3 cellular contexts compared by ENCODE assay signal in genomic region chrX:460823-461640, GRCh38.
TF ChIP-seq lines count a peak whose summit lies in the region.

No MANE protein-coding gene starts in this region.

TF ChIP-seq in IMR-90, 13 proteins besides CTCF, POLR2A, EP300 and RAD21:
- no peak for TF ChIP-seq SMC3 (IDR thresholded peaks at IDR 0.05; ENCODE audit: low read depth, low read length)
- no peak for TF ChIP-seq RCOR1 (IDR thresholded peaks at IDR 0.05; ENCODE audit: insufficient replicate concordance, low read length)
- TF ChIP-seq CEBPB (IDR thresholded peaks at IDR 0.05; ENCODE audit: low read depth, low read length) = no peak
- no peak for TF ChIP-seq NFE2L2 (IDR thresholded peaks at IDR 0.05; ENCODE audit: low read depth, low read length)

TF ChIP-seq in H1, 55 proteins besides CTCF, POLR2A, EP300 and RAD21:
- no peak for TF ChIP-seq BCL11A (IDR thresholded peaks at IDR 0.05; ENCODE audit: low read depth in 2 of 2, low read length in 2 of 2)
- no peak for TF ChIP-seq SUZ12 (IDR thresholded peaks at IDR 0.05; ENCODE audit: low read length)
- TF ChIP-seq TAF1 (IDR thresholded peaks at IDR 0.05; ENCODE audit: low read depth, low read length) = no peak
- TF ChIP-seq BRCA1 (IDR thresholded peaks at IDR 0.05; ENCODE audit: low read depth, low read length) = no peak

TF ChIP-seq in neural cell, 6 proteins besides CTCF, POLR2A, EP300 and RAD21:
- TF ChIP-seq POLR2AphosphoS5 (IDR thresholded peaks at IDR 0.05) (peak; percentile 82), SMC3 (conservative IDR thresholded peaks at IDR 0.05; ENCODE audit: poor library complexity) (no peak)
